8 cellular contexts compared by ENCODE assay signal in the genomic region with DNA sequence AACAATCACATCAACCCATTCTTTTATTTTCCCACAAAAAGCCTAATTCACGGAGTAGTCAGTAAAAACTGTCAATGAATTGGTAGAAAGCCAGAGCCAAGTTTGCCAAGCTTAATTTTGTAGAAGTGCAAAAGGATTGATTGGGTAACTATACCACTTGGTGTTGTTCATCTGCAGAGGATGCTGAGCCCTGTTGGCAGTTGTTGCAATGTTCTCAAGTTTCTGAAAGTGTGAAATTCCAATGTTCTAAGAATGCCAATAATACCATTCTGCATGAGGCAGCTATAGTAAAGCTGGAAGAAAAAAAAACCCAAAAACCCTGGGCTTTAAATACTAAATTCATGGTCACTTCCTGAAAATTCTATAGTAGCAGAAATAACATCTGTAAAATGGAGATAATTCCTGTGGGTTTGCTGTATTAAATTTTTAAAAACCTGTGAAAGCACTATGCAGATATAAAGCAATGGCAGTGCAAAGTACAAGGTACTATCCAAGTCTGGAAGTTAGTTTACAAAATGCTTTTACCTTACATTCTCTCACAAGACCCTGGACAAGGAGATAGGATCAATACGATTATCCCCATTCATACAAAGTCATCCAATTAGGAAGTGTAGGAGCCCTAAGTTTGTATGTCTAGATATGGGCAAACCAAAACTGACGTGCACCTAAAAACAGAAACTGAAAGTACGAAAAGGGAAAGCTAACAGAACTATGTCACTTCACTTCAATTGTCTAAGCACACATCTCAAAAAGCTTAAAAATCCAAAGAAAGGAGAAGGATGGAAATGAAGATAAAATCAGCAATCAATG. TPM values are rescaled to one million over a fixed set of nuclear protein-coding genes. Genes with fewer than 3 reads are reported as not detected.
DNase-seq lines count a peak whose midpoint lies in the region; ATAC-seq and TF ChIP-seq lines count a peak whose summit lies in the region.

No MANE protein-coding gene starts in this region.

- no peaks in the 10 kb centered on the region for H3K36me3 ChIP-seq in left ventricle myocardium inferior

- H3K27me3 Mint-ChIP-seq in T-helper 17 cell: peaks cover 8% of the 10 kb centered on the region

- intact Hi-C loops in left ventricle myocardium inferior (cut with micrococcal nuclease) (no loop called here), cardiac septum (cut with DNase I) (no loop called here)

- H3K27ac ChIP-seq in left ventricle myocardium inferior (replicated peaks): no peak overlapping the region

- H3K9me3 ChIP-seq in left ventricle myocardium inferior (replicated peaks) (no peaks in the 10 kb centered on the region), T-helper 17 cell (ENCODE audit: control insufficient read depth, low read length, poor library complexity, severe bottlenecking) (no peaks in the 10 kb centered on the region)

- peak overlapping the region; percentile 91 for H3K4me3 Mint-ChIP-seq in T-helper 17 cell

- no peak for TF ChIP-seq CTCF in left ventricle myocardium inferior (IDR thresholded peaks at IDR 0.05; ENCODE audit: borderline replicate concordance)

- peaks cover 4% of the 10 kb centered on the region for H3K36me3 Mint-ChIP-seq in T-helper 17 cell (ENCODE audit: low read depth)

- DNase-seq in left ventricle myocardium inferior (no peak), cardiac septum (ENCODE audit: low spot score) (no peak), T-helper 17 cell (no peak), kidney glomerular epithelial cell (lab: John Stamatoyannopoulos, UW) (peak; percentile 10), dedifferentiated amniotic fluid mesenchymal stem cell (ENCODE audit: extremely low spot score) (no peak), NCI-H226 (no peak)
- DNase-seq in stimulated activated CD4-positive, alpha-beta T cell treated with anti-CD3 and anti-CD28 coated beads, Interleukin-4, amount 100 ng/mL, for 4 hours: no peak

- H3K4me1 Mint-ChIP-seq in T-helper 17 cell: peaks cover 12% of the 10 kb centered on the region

- ATAC-seq in HG03045 (IDR thresholded peaks at IDR 0.05; ENCODE audit: unreplicated experiment) (peak; percentile 95), T-helper 17 cell (peak; percentile 58)

- H3K27ac Mint-ChIP-seq in T-helper 17 cell: peak overlapping the region; percentile 84

- H3K27me3 ChIP-seq in left ventricle myocardium inferior (ENCODE audit: low read depth): peaks cover 15% of the 10 kb centered on the region

- H3K4me1 ChIP-seq in left ventricle myocardium inferior: no peaks in the 10 kb centered on the region

- peak overlapping the region; percentile 47 for H3K4me3 ChIP-seq in left ventricle myocardium inferior

RNA-seq across cellular contexts. Expression of gene PON1, which starts 6.1 kb away (rescaled TPM):
- total RNA-seq in left ventricle myocardium inferior: not detected
- total RNA-seq in cardiac septum: not detected
- not detected for total RNA-seq in T-helper 17 cell
